Comparison of ENCODE assay signal across 35 cellular contexts in the genomic region with DNA sequence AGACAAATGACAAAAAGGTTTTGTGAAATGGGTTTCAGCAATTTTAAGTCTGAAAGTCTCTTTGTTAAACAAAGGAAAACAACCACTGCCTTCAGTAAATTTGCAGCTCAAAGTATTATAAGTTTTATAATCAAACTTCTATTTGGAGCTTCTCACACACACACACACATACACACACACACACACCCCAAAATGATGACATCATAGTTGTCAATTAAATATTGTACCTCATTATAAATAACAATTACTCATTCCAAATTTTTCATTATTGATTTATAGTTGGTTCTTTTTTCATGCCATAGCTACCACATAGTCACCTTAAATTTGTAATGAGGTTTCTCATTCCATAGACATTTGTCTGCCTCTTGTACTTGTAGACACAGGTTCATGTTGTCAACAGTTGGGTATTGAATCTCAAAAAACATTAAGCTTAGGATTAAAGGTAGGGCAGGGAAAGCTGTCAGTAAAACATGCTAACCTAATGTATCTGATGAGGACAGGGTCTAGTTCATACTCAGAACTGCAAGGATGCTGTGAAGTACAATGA. TPM values are rescaled to one million over a fixed set of nuclear protein-coding genes. Genes with fewer than 3 reads are reported as not detected.
"Had no signal": no experiment of that assay in that cellular context is flagged by ENCODE, and none has a peak within 500 bp of the region (broad histone marks: within the 10 kb centered on the region; RNA-seq: fewer than 3 reads in every experiment).

No MANE protein-coding gene starts in this region.

- H3K4me1 Mint-ChIP-seq: activated naive CD8-positive, alpha-beta T cell treated with anti-CD3 and anti-CD28 coated beads, Interleukin-2, amount 10 ng/mL, durations not matched to agents 7 days and 5 days had no signal

- H3K36me3 ChIP-seq: Peyer's patch had no signal

- H3K4me3 Mint-ChIP-seq: activated CD4-positive, alpha-beta T cell treated with anti-CD3 and anti-CD28 coated beads, Interleukin-2, amount 10 ng/mL, durations not matched to agents 24 days and 14 days; activated CD8-positive, alpha-beta T cell treated with anti-CD3 and anti-CD28 coated beads for 36 hours; activated naive CD4-positive, alpha-beta T cell treated with anti-CD3 and anti-CD28 coated beads, Interleukin-2, amount 50 U/mL, for 24 hours; activated naive CD8-positive, alpha-beta T cell treated with anti-CD3 and anti-CD28 coated beads, Interleukin-2, amount 10 ng/mL, durations not matched to agents 7 days and 5 days; activated T-cell treated with anti-CD3 and anti-CD28 coated beads, Interleukin-2, amount 50 U/mL, for 72 hours; activated T-helper 17 cell treated with anti-CD3 and anti-CD28 coated beads, Interleukin-2, amount 50 U/mL, for 72 hours; central memory CD8-positive, alpha-beta T cell; T-helper 1 cell treated with Interleukin-12 subunit alpha and Interleukin-12 subunit beta and Interleukin-4 antibody, amounts not matched to agents 30 μg/mL and 1 μg/mL, for 36 hours; T-helper 2 cell treated with Interferon-gamma antibody and Interleukin-4, amounts not matched to agents 5 μg/mL and 100 μg/mL, for 36 hours had no signal

- H3K27ac ChIP-seq: ascending aorta, body of pancreas, Peyer's patch, SJSA1 had no signal

- H3K27me3 ChIP-seq: ascending aorta, SJSA1 had no signal

- H3K27ac Mint-ChIP-seq: activated CD4-positive, alpha-beta T cell treated with anti-CD3 and anti-CD28 coated beads, Interleukin-2, amount 10 ng/mL, durations not matched to agents 24 days and 14 days; activated CD8-positive, alpha-beta T cell treated with anti-CD3 and anti-CD28 coated beads for 36 hours; activated naive CD4-positive, alpha-beta T cell treated with anti-CD3 and anti-CD28 coated beads, Interleukin-2, amount 50 U/mL, for 24 hours; activated naive CD8-positive, alpha-beta T cell treated with anti-CD3 and anti-CD28 coated beads, Interleukin-2, amount 10 ng/mL, durations not matched to agents 7 days and 5 days; activated T-cell treated with anti-CD3 and anti-CD28 coated beads, Interleukin-2, amount 50 U/mL, for 72 hours; activated T-helper 17 cell treated with anti-CD3 and anti-CD28 coated beads, Interleukin-2, amount 50 U/mL, for 72 hours; T-helper 1 cell treated with Interleukin-12 subunit alpha and Interleukin-12 subunit beta and Interleukin-4 antibody, amounts not matched to agents 30 μg/mL and 1 μg/mL, for 36 hours; T-helper 2 cell treated with Interferon-gamma antibody and Interleukin-4, amounts not matched to agents 5 μg/mL and 100 μg/mL, for 36 hours had no signal

- H3K9me3 ChIP-seq: ascending aorta, body of pancreas, Peyer's patch, SJSA1, SK-N-SH had no signal

- H3K36me3 Mint-ChIP-seq: activated naive CD4-positive, alpha-beta T cell treated with anti-CD3 and anti-CD28 coated beads, Interleukin-2, amount 50 U/mL, for 24 hours; activated naive CD8-positive, alpha-beta T cell treated with anti-CD3 and anti-CD28 coated beads, Interleukin-2, amount 10 ng/mL, durations not matched to agents 7 days and 5 days had no signal

- H3K4me2 ChIP-seq: SK-N-SH had no signal

- FAIRE-seq: TTC549 had no signal

- H3K9me3 Mint-ChIP-seq: activated CD4-positive, alpha-beta T cell treated with anti-CD3 and anti-CD28 coated beads, Interleukin-2, amount 10 ng/mL, durations not matched to agents 24 days and 14 days; activated CD8-positive, alpha-beta T cell treated with anti-CD3 and anti-CD28 coated beads for 36 hours; activated naive CD4-positive, alpha-beta T cell treated with anti-CD3 and anti-CD28 coated beads, Interleukin-2, amount 50 U/mL, for 24 hours; activated naive CD8-positive, alpha-beta T cell treated with anti-CD3 and anti-CD28 coated beads, Interleukin-2, amount 10 ng/mL, durations not matched to agents 7 days and 5 days; activated T-cell treated with anti-CD3 and anti-CD28 coated beads, Interleukin-2, amount 50 U/mL, for 72 hours; central memory CD8-positive, alpha-beta T cell; T-helper 1 cell treated with Interleukin-12 subunit alpha and Interleukin-12 subunit beta and Interleukin-4 antibody, amounts not matched to agents 30 μg/mL and 1 μg/mL, for 36 hours; T-helper 2 cell treated with Interferon-gamma antibody and Interleukin-4, amounts not matched to agents 5 μg/mL and 100 μg/mL, for 36 hours had no signal

- ATAC-seq: activated CD8-positive, alpha-beta T cell treated with anti-CD3 and anti-CD28 coated beads for 36 hours; activated T-cell treated with anti-CD3 and anti-CD28 coated beads, Interleukin-2, amount 50 U/mL, for 72 hours; activated T-helper 17 cell treated with anti-CD3 and anti-CD28 coated beads, Interleukin-2, amount 50 U/mL, for 72 hours; body of pancreas; PC-3 had no signal

- H3K9ac ChIP-seq: SK-N-SH had no signal

- H3K4me3 ChIP-seq: ascending aorta, body of pancreas, Peyer's patch, SJSA1 had no signal

- DNase-seq: activated CD4-positive, alpha-beta T cell treated with anti-CD3 and anti-CD28 coated beads, Interleukin-2, amount 10 ng/mL, durations not matched to agents 24 days and 14 days; activated CD4-positive, alpha-beta T cell treated with anti-CD3 and anti-CD28 coated beads, Interleukin-2, amount 50 U/mL, for 4 hours; activated CD8-positive, alpha-beta T cell treated with anti-CD3 and anti-CD28 coated beads for 36 hours; activated effector memory CD4-positive, alpha-beta T cell treated with anti-CD3 and anti-CD28 coated beads, Interleukin-2, amount 50 U/mL, for 16 hours; activated naive CD4-positive, alpha-beta T cell; activated naive CD8-positive, alpha-beta T cell treated with anti-CD3 and anti-CD28 coated beads, Interleukin-2, amount 10 ng/mL, durations not matched to agents 7 days and 5 days; activated T-cell treated with anti-CD3 and anti-CD28 coated beads, Interleukin-2, amount 50 U/mL, for 1 hour; activated T-cell treated with anti-CD3 and anti-CD28 coated beads, Interleukin-2, amount 50 U/mL, for 72 hours; amygdala; body of pancreas; NCI-H1092 treated with DMSO at 0.1 percent for 48 hours; NCI-H1417; NCI-H146; NCI-H187; NCI-H2029 treated with DMSO at 0.1 percent for 48 hours; NCI-H2107; NCI-H2171; NCI-H510A; NCI-H526; NCI-H748 treated with DMSO at 0.1 percent for 48 hours; NK-92 treated with Interleukin-12 subunit alpha and Interleukin-12 subunit beta, amount 100 ng/mL, for 24 hours; PC-3; Peyer's patch; RPMI8226; SHP77 treated with DMSO at 0.1 percent for 48 hours; SK-N-SH had no signal

RNA-seq across cellular contexts. Expression of a gene that starts 2.4 kb away (rescaled TPM):
- total RNA-seq: activated CD4-positive, alpha-beta T cell treated with anti-CD3 and anti-CD28 coated beads, Interleukin-2, amount 10 ng/mL, durations not matched to agents 24 days and 14 days; activated CD8-positive, alpha-beta memory T cell treated with anti-CD3 and anti-CD28 coated beads for 36 hours; activated CD8-positive, alpha-beta T cell treated with anti-CD3 and anti-CD28 coated beads for 36 hours; activated naive CD8-positive, alpha-beta T cell treated with anti-CD3 and anti-CD28 coated beads, Interleukin-2, amount 10 ng/mL, durations not matched to agents 7 days and 5 days; activated T-cell treated with anti-CD3 and anti-CD28 coated beads, Interleukin-2, amount 50 U/mL, for 72 hours; activated T-helper 17 cell treated with anti-CD3 and anti-CD28 coated beads, Interleukin-2, amount 50 U/mL, for 72 hours had no signal
